In genomic region chr10:99619851-99620712, GRCh38 we compare ENCODE assay signal across 8 cellular contexts. TPM values are rescaled to one million over a fixed set of nuclear protein-coding genes. Genes with fewer than 3 reads are reported as not detected.
A peak's percentile ranks its signal among the peaks of the same experiment; 100 is the strongest.
DNase-seq lines count a peak whose midpoint lies in the region; ATAC-seq, FAIRE-seq and TF ChIP-seq lines count a peak whose summit lies in the region.

Gene SLC25A28, minus strand, starts transcription at chr10:99620439. Its CDS starts 104 bp downstream, at chr10:99620335.

- H3K4me2 ChIP-seq in HCT116 (ENCODE audit: low read length) = peak within 1 kb of the TSS; percentile 91
- peak within 1 kb of the TSS; percentile 84 for H3K4me2 ChIP-seq in SU-DHL-6 (ENCODE audit: low read depth, low read length, poor library complexity, severe bottlenecking)

- peak in 1 of 2 donors; percentile 54 for TF ChIP-seq EP300 in tibial nerve (IDR thresholded peaks at IDR 0.05)

- peak; percentile 100 for DNase-seq in DMS153 (lab: John Stamatoyannopoulos, UW)
- peak; percentile 100 for DNase-seq in HCT116 (ENCODE audit: low read depth, low spot score)
- peak; percentile 97 for DNase-seq in NCI-H1092 (lab: John Stamatoyannopoulos, UW)
- DNase-seq in cardiac muscle cell (ENCODE audit: low read depth in 1 of 2, low spot score in 1 of 2) = peak; percentile 99 to 100
- peak; percentile 90 to 97 (median 95) for DNase-seq in pancreas
- DNase-seq in tibial nerve (ENCODE audit: low spot score in 2 of 2) = peak; percentile 88 to 89

- H3K4me1 ChIP-seq in HCT116 (ENCODE audit: control insufficient read depth in 1 of 2, insufficient read depth in 2 of 2, low read length in 2 of 2) (peaks cover 17 to 34% of the 10 kb centered on the region in 2 experiments), cardiac muscle cell (ENCODE audit: low read depth) (peaks cover 24% of the 10 kb centered on the region), pancreas (peaks cover 16 to 23% (median 18%) of the 10 kb centered on the region in 3 donors), tibial nerve (peaks cover 0 to 52% (median 24%) of the 10 kb centered on the region in 4 donors)

- H3K9me3 ChIP-seq in HCT116 (ENCODE audit: control insufficient read depth in 1 of 2, insufficient read depth in 1 of 2, low read depth in 1 of 2, low read length in 2 of 2) (no peaks in the 10 kb centered on the region), SU-DHL-6 (ENCODE audit: insufficient read depth, low read length) (no peaks in the 10 kb centered on the region), cardiac muscle cell (ENCODE audit: low read depth) (no peaks in the 10 kb centered on the region), pancreas (no peaks in the 10 kb centered on the region), tibial nerve (no peaks in the 10 kb centered on the region)

- POLR2A ChIA-PET in HCT116 (lab: Charles Lee) = interaction anchor here (0.9 to 3.2 kb wide), 5 partner anchors 32 to 190 kb away, joined by 3 to 23 read pairs (median 4); partner anchors contain the start of genes ENTPD7 and GOT1

- CTCF ChIA-PET in HCT116 (lab: Charles Lee) = interaction anchor here (0.8 to 2.8 kb wide), 5 partner anchors 8 to 186 kb away, joined by 3 to 10 read pairs (median 3); no protein-coding TSS in a partner anchor

- no peak for TF ChIP-seq CTCF in HCT116 (IDR thresholded peaks at IDR 0.05 in 2 of 3, conservative IDR thresholded peaks at IDR 0.05 in 1 of 3; ENCODE audit: borderline replicate concordance in 1 of 3, insufficient read depth in 1 of 3, low read depth in 2 of 3, low read length in 2 of 3)
- no peak for TF ChIP-seq CTCF in SU-DHL-6 (IDR thresholded peaks at IDR 0.05; ENCODE audit: insufficient read depth, low read length, poor library complexity, severe bottlenecking)
- no peak for TF ChIP-seq CTCF in cardiac muscle cell (IDR thresholded peaks at IDR 0.05; ENCODE audit: low read depth, low read length)
- TF ChIP-seq CTCF in pancreas (IDR thresholded peaks at IDR 0.05) = no peak
- TF ChIP-seq CTCF in tibial nerve (IDR thresholded peaks at IDR 0.05) = no peak

- peaks cover 49% of the 10 kb centered on the region for H3K79me2 ChIP-seq in HCT116 (ENCODE audit: insufficient read depth, low read length)
- H3K79me2 ChIP-seq in SU-DHL-6 (ENCODE audit: insufficient read depth, low read length) = peaks cover 40% of the 10 kb centered on the region

- H3K9me2 ChIP-seq in HCT116 (ENCODE audit: insufficient read depth) (no peaks in the 10 kb centered on the region), SU-DHL-6 (replicated peaks; ENCODE audit: insufficient read depth, low read length) (no peaks in the 10 kb centered on the region)

- H2AFZ ChIP-seq in HCT116 (ENCODE audit: low read depth, low read length, poor library complexity, severe bottlenecking) (no peak within 1 kb of the TSS), SU-DHL-6 (ENCODE audit: low read depth, low read length, severe bottlenecking) (peak within 1 kb of the TSS; percentile 80)

- peak within 1 kb of the TSS; percentile 96 for H3K27ac ChIP-seq in HCT116 (ENCODE audit: low read depth, low read length)
- peak within 1 kb of the TSS; percentile 74 for H3K27ac ChIP-seq in SU-DHL-6 (ENCODE audit: low read depth, low read length)
- peak within 1 kb of the TSS; percentile 84 for H3K27ac ChIP-seq in adipose tissue (ENCODE audit: low read depth, low read length)
- H3K27ac ChIP-seq in cardiac muscle cell = peak within 1 kb of the TSS; percentile 96
- H3K27ac ChIP-seq in pancreas = peak within 1 kb of the TSS; percentile 98 to 99 (median 98)
- H3K27ac ChIP-seq in tibial nerve = peak within 1 kb of the TSS; percentile 97 to 99 (median 98)

- no peak for TF ChIP-seq RAD21 in HCT116 (IDR thresholded peaks at IDR 0.05; ENCODE audit: low read depth)

- H3K9ac ChIP-seq in HCT116 (ENCODE audit: low read length) (peak within 1 kb of the TSS; percentile 92), SU-DHL-6 (ENCODE audit: low read length) (peak within 1 kb of the TSS; percentile 92)

- H3K4me3 ChIP-seq in HCT116 (replicated peaks in 1 of 2; ENCODE audit: low read depth in 1 of 2, low read length in 2 of 2) (peak within 1 kb of the TSS; percentile 91), SU-DHL-6 (ENCODE audit: insufficient read depth, low read length, poor library complexity, severe bottlenecking) (peak within 1 kb of the TSS; percentile 95), cardiac muscle cell (peak within 1 kb of the TSS; percentile 87), pancreas (peak within 1 kb of the TSS; percentile 83 to 93 (median 86)), tibial nerve (peak within 1 kb of the TSS; percentile 77 to 94 (median 82))

- 0 to 1% (median 1%) methylated on average over 49 to 75 of the region's 75 CpGs for WGBS in adipose tissue, 3 donors
- WGBS in pancreas, 2 donors = 0 to 1% methylated on average over 58 to 75 of the region's 75 CpGs
- 1% methylated on average over 23 to 52 of the region's 75 CpGs for WGBS in tibial nerve, 2 donors

- H3K36me3 ChIP-seq in HCT116 (ENCODE audit: control insufficient read depth in 1 of 2, insufficient read depth in 2 of 2, low read length in 2 of 2) = peaks cover 0 to 6% of the 10 kb centered on the region in 2 experiments; a peak in 2 of 4 replicates
- H3K36me3 ChIP-seq in SU-DHL-6 (ENCODE audit: low read length) = no peaks in the 10 kb centered on the region
- no peaks in the 10 kb centered on the region for H3K36me3 ChIP-seq in cardiac muscle cell
- H3K36me3 ChIP-seq in pancreas = no peaks in the 10 kb centered on the region
- peaks cover 0 to 4% (median 0%) of the 10 kb centered on the region in 3 donors for H3K36me3 ChIP-seq in tibial nerve

- peak; percentile 98 for FAIRE-seq in pancreas (lab: Jason Lieb, UNC)

- H4K20me1 ChIP-seq in HCT116 (ENCODE audit: insufficient read depth) (no peaks in the 10 kb centered on the region), SU-DHL-6 (ENCODE audit: low read depth, low read length) (no peaks in the 10 kb centered on the region; the same call in 1 of the 2 replicates)

- H3K27me3 ChIP-seq in HCT116 (ENCODE audit: insufficient read depth, low read length) = no peaks in the 10 kb centered on the region
- no peaks in the 10 kb centered on the region for H3K27me3 ChIP-seq in SU-DHL-6 (ENCODE audit: low read length)
- H3K27me3 ChIP-seq in cardiac muscle cell = no peaks in the 10 kb centered on the region
- no peaks in the 10 kb centered on the region for H3K27me3 ChIP-seq in pancreas
- no peaks in the 10 kb centered on the region for H3K27me3 ChIP-seq in tibial nerve

- intact Hi-C loops in HCT116 (cut with micrococcal nuclease) = loop anchor here (2.0 kb wide), 1 partner anchor 91 kb away; no protein-coding TSS in a partner anchor
- intact Hi-C loops in pancreas (cut with DNase I) = loop anchor here in 1 of 3 donors (10.0 kb wide), 2 partner anchors 175 to 225 kb away; no protein-coding TSS in a partner anchor

- TF ChIP-seq POLR2A in HCT116 (IDR thresholded peaks at IDR 0.05; ENCODE audit: borderline replicate concordance, extremely low read depth, insufficient read depth, insufficient read length) (no peak), tibial nerve (IDR thresholded peaks at IDR 0.05) (no peak)

- ATAC-seq in HCT116 (peak; percentile 77), pancreas (peak in 2 of 4 donors; percentile 0)

- no TSS peak for BruUV-seq in HCT116 (replicated peaks; lab: Mats Ljungman, UMichigan)

- H3F3A ChIP-seq in SU-DHL-6 (ENCODE audit: insufficient read depth) = no peaks in the 10 kb centered on the region

- RAD21 ChIA-PET in HCT116 (lab: Charles Lee; ENCODE audit: low non-redundant PET in 1 of 2, low total read pairs in 2 of 2, uncharacterized antibody in 2 of 2, unreplicated experiment in 2 of 2) = no interaction called here

TF ChIP-seq in HCT116, 20 proteins besides CTCF, POLR2A, EP300 and RAD21:
- TF ChIP-seq TCF7L2 (IDR thresholded peaks at IDR 0.05; ENCODE audit: borderline replicate concordance, extremely low read depth, insufficient read depth, insufficient read length) (peak; percentile 100), ZFX (IDR thresholded peaks at IDR 0.05) (peak; percentile 71), JUND (IDR thresholded peaks at IDR 0.05) (no peak)
TF ChIP-seq in HCT116: peak in this region for 2.

RNA-seq across cellular contexts. Expression of gene SLC25A28, which starts in this region (rescaled TPM):
- total RNA-seq in HCT116 (2021; ENCODE audit: unreplicated experiment) (59.5 TPM), cardiac muscle cell (15.3 and 34.5 TPM in 2 replicates), pancreas (10 to 100 TPM; 18.8 to 29.1 (median 23.8) TPM), tibial nerve (10 to 100 TPM; 35.2 to 65.6 (median 47.8) TPM)
- polyA plus RNA-seq in HCT116 (2012) = 51.5 and 64.6 TPM in 2 replicates
- polyA plus RNA-seq in adipose tissue (10 to 100 TPM; 34.1 to 74.2 (median 68.6) TPM), cardiac muscle cell (33.9 and 41.4 TPM in 2 replicates), pancreas (100 to 1,000 TPM in 1 of 2 donors, 10 to 100 TPM in 1; 88.7 to 128 TPM)
